Comparison of ENCODE assay signal across 1 cellular context in genomic region chr1:71967670-71968069, GRCh38.
TF ChIP-seq lines count a peak whose summit lies in the region.

No MANE protein-coding gene starts in this region.

TF ChIP-seq in GM12878, 131 proteins besides CTCF, POLR2A, EP300 and RAD21 (continued from another document and continues in another):
- peak; percentile 78 for TF ChIP-seq ATF2 (IDR thresholded peaks at IDR 0.05; ENCODE audit: low read length)
- TF ChIP-seq FOS (IDR thresholded peaks at IDR 0.05; ENCODE audit: borderline replicate concordance, extremely low read depth, insufficient read length), result no peak
- TF ChIP-seq YBX1 (IDR thresholded peaks at IDR 0.05), result no peak
- no peak for TF ChIP-seq NR2F1 (conservative IDR thresholded peaks at IDR 0.05)
- TF ChIP-seq SPI1 (IDR thresholded peaks at IDR 0.05; ENCODE audit: borderline replicate concordance, insufficient read depth, low read depth, low read length), result peak; percentile 54; the same call in 1 of the 2 replicates
- no peak for TF ChIP-seq ZBTB40 (IDR thresholded peaks at IDR 0.05; ENCODE audit: borderline replicate concordance)
- no peak for TF ChIP-seq CHD1 (IDR thresholded peaks at IDR 0.05; ENCODE audit: low read depth, low read length)
- TF ChIP-seq SREBF2 (IDR thresholded peaks at IDR 0.05; ENCODE audit: low read length), result no peak
- TF ChIP-seq MYC (IDR thresholded peaks at IDR 0.05; ENCODE audit: insufficient read depth, insufficient read length, insufficient replicate concordance, low read length, severe bottlenecking), result no peak
- no peak for TF ChIP-seq SMAD5 (IDR thresholded peaks at IDR 0.05; ENCODE audit: low read depth)
- peak; percentile 92 for TF ChIP-seq JUNB (IDR thresholded peaks at IDR 0.05)
- TF ChIP-seq HCFC1 (IDR thresholded peaks at IDR 0.05; ENCODE audit: low read length), result no peak
- no peak for TF ChIP-seq PBX3 (IDR thresholded peaks at IDR 0.05; ENCODE audit: insufficient replicate concordance, low read depth, low read length)
- peak; percentile 88 for TF ChIP-seq RUNX3 (IDR thresholded peaks at IDR 0.05; ENCODE audit: low read length)
- no peak for TF ChIP-seq IRF5 (IDR thresholded peaks at IDR 0.05; ENCODE audit: borderline replicate concordance)
- no peak for TF ChIP-seq ESRRA (IDR thresholded peaks at IDR 0.05; ENCODE audit: low read length)
- TF ChIP-seq TBL1XR1 (IDR thresholded peaks at IDR 0.05; ENCODE audit: low read depth, low read length), result no peak
- TF ChIP-seq E4F1 (IDR thresholded peaks at IDR 0.05; ENCODE audit: borderline replicate concordance, partially characterized antibody), result no peak
- TF ChIP-seq NR2C1 (IDR thresholded peaks at IDR 0.05), result no peak
- no peak for TF ChIP-seq SREBF1 (IDR thresholded peaks at IDR 0.05; ENCODE audit: low read length)
- no peak for TF ChIP-seq IRF4 (IDR thresholded peaks at IDR 0.05; ENCODE audit: low read depth, low read length)
- TF ChIP-seq NRF1 (conservative IDR thresholded peaks at IDR 0.05; ENCODE audit: low read depth, low read length), result no peak
- TF ChIP-seq KLF5 (IDR thresholded peaks at IDR 0.05; ENCODE audit: partially characterized antibody), result no peak
- no peak for TF ChIP-seq IRF3 (IDR thresholded peaks at IDR 0.05)
- TF ChIP-seq ZSCAN29 (IDR thresholded peaks at IDR 0.05), result no peak
- no peak for TF ChIP-seq ZNF207 (IDR thresholded peaks at IDR 0.05; ENCODE audit: borderline replicate concordance)
- peak in 1 of 2 experiments; percentile 16; a peak in 1 of 4 replicates for TF ChIP-seq BHLHE40 (IDR thresholded peaks at IDR 0.05; ENCODE audit: borderline replicate concordance in 1 of 2, low read depth in 2 of 2, low read length in 1 of 2)
- no peak for TF ChIP-seq ZNF622 (IDR thresholded peaks at IDR 0.05)
- no peak for TF ChIP-seq ZNF217 (IDR thresholded peaks at IDR 0.05)
- TF ChIP-seq KDM1A (IDR thresholded peaks at IDR 0.05; ENCODE audit: borderline replicate concordance), result no peak
- TF ChIP-seq ATF7 (IDR thresholded peaks at IDR 0.05; ENCODE audit: low read depth), result peak; percentile 88
- TF ChIP-seq ZBED1 (IDR thresholded peaks at IDR 0.05; ENCODE audit: borderline replicate concordance), result peak; percentile 44; the same call in 1 of the 2 replicates
- TF ChIP-seq MAX (IDR thresholded peaks at IDR 0.05; ENCODE audit: low read depth, low read length), result no peak
- TF ChIP-seq CEBPB (IDR thresholded peaks at IDR 0.05; ENCODE audit: borderline replicate concordance in 1 of 2, low read depth in 2 of 2, low read length in 2 of 2), result no peak
- no peak for TF ChIP-seq ATF3 (IDR thresholded peaks at IDR 0.05; ENCODE audit: borderline replicate concordance, extremely low read depth, low read depth, low read length)
- TF ChIP-seq ZBTB33 (IDR thresholded peaks at IDR 0.05), result no peak
- TF ChIP-seq SMARCA5 (IDR thresholded peaks at IDR 0.05), result no peak
- no peak for TF ChIP-seq BCL3 (IDR thresholded peaks at IDR 0.05; ENCODE audit: borderline replicate concordance, insufficient read depth, low read depth, low read length, poor library complexity, severe bottlenecking)
- no peak for TF ChIP-seq SIN3A (IDR thresholded peaks at IDR 0.05; ENCODE audit: low read depth, low read length)
- no peak for TF ChIP-seq SUPT20H (IDR thresholded peaks at IDR 0.05; ENCODE audit: borderline replicate concordance, control insufficient read depth, low read depth, low read length)
- no peak for TF ChIP-seq NFYA (IDR thresholded peaks at IDR 0.05; ENCODE audit: borderline replicate concordance, low read depth, low read length)
- no peak for TF ChIP-seq ZNF274 (IDR thresholded peaks at IDR 0.05; ENCODE audit: insufficient read depth, insufficient read length)
- TF ChIP-seq ZBTB11 (CRISPR knock-in tag; IDR thresholded peaks at IDR 0.05), result no peak
- TF ChIP-seq ZNF384 (IDR thresholded peaks at IDR 0.05; ENCODE audit: borderline replicate concordance, low read depth, low read length), result no peak
